Comparison of ENCODE assay signal across 21 cellular contexts in the genomic region with DNA sequence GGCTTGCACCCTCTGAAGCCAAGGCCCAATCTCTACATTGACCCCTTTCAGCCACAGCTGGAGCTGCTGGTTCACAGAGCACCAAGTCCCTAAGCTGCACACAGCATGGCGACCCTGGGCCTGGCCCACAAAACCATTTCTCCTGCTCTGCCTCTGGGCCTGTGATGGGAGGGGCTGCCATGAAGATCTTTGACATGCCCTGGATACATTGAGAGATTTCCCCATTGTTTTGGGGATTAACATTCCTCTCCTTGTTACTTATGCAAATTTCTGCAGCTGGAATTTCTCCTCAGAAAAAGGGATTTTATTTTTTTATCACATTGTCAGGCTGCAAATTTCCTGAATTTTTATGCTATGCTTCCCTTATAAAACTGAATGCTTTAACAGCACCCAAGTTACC.
"Had no signal": no experiment of that assay in that cellular context is flagged by ENCODE, and none has a peak within 500 bp of the region (broad histone marks: within the 10 kb centered on the region; RNA-seq: fewer than 3 reads in every experiment).

No MANE protein-coding gene starts in this region.

- H3K4me1 ChIP-seq: heart left ventricle, left lung, lower lobe of right lung, parathyroid adenoma, prostate gland, right lobe of liver, stomach, transverse colon had no signal

- H3K36me3 Mint-ChIP-seq: memory B cell had no signal

- ATAC-seq: esophagus mucosa; heart left ventricle; left lung; lower lobe of right lung; natural killer cell treated with Interleukin-12 subunit alpha and Interleukin-12 subunit beta and Interleukin-15 and Interleukin-18, amount 100 ng/mL, for 72 hours; right lobe of liver had no signal

- H3K27ac Mint-ChIP-seq: memory B cell; natural killer cell treated with Interleukin-12 subunit alpha and Interleukin-12 subunit beta and Interleukin-15 and Interleukin-18, amount 100 ng/mL, for 72 hours had no signal

- H3K4me3 ChIP-seq: coronary artery, heart left ventricle, left lung, lower lobe of right lung, prostate gland, right lobe of liver, stomach, thoracic aorta, transverse colon had no signal

- H3K9ac ChIP-seq: parathyroid adenoma had no signal

- H3K27me3 Mint-ChIP-seq: memory B cell; natural killer cell treated with Interleukin-12 subunit alpha and Interleukin-12 subunit beta and Interleukin-15 and Interleukin-18, amount 100 ng/mL, for 72 hours had no signal

- H3K9me3 ChIP-seq: lower lobe of right lung, prostate gland, right lobe of liver, thoracic aorta, transverse colon had no signal

- H3K27ac ChIP-seq: coronary artery, heart left ventricle, left lung, lower lobe of right lung, parathyroid adenoma, prostate gland, right lobe of liver, stomach, thoracic aorta, transverse colon had no signal

- H3K4me1 Mint-ChIP-seq: memory B cell had no signal

- H3K36me3 ChIP-seq: heart left ventricle, left lung, lower lobe of right lung, prostate gland, right lobe of liver, stomach, thoracic aorta, transverse colon had no signal

- H3K4me3 Mint-ChIP-seq: memory B cell; natural killer cell treated with Interleukin-12 subunit alpha and Interleukin-12 subunit beta and Interleukin-15 and Interleukin-18, amount 100 ng/mL, for 72 hours had no signal

- H3K27me3 ChIP-seq: heart left ventricle, left lung, right lobe of liver, stomach, transverse colon had no signal

- DNase-seq: effector CD8-positive, alpha-beta T cell; heart left ventricle; hippocampal formation; islet precursor cell; left lung; lower lobe of right lung; midbrain; right lobe of liver; stimulated activated CD4-positive, alpha-beta T cell treated with anti-CD3 and anti-CD28 coated beads, Interleukin-2, amount 100 ng/mL, for 24 hours; stimulated activated CD4-positive, alpha-beta T cell treated with anti-CD3 and anti-CD28 coated beads, Interleukin-4, amount 100 ng/mL, for 4 hours; stimulated activated naive CD4-positive, alpha-beta T cell; stomach; substantia nigra; transverse colon had no signal
